Comparison of ENCODE assay signal across 20 cellular contexts in genomic region chr2:187208199-187208785, GRCh38.
"Had no signal": no experiment of that assay in that cellular context is flagged by ENCODE, and none has a peak within 500 bp of the region (broad histone marks: within the 10 kb centered on the region; RNA-seq: fewer than 3 reads in every experiment).

No MANE protein-coding gene starts in this region.

- H3K4me1 Mint-ChIP-seq: activated naive CD4-positive, alpha-beta T cell treated with anti-CD3 and anti-CD28 coated beads, Interleukin-2, amount 50 U/mL, for 24 hours; naive thymus-derived CD8-positive, alpha-beta T cell had no signal

- H3K4me1 ChIP-seq: left lung, pancreas, testis, upper lobe of left lung had no signal

- ATAC-seq: left lung; naive thymus-derived CD8-positive, alpha-beta T cell; pancreas; right cardiac atrium had no signal

- H3K36me3 Mint-ChIP-seq: activated naive CD4-positive, alpha-beta T cell treated with anti-CD3 and anti-CD28 coated beads, Interleukin-2, amount 50 U/mL, for 24 hours; naive thymus-derived CD8-positive, alpha-beta T cell had no signal

- H3K27me3 Mint-ChIP-seq: activated naive CD4-positive, alpha-beta T cell treated with anti-CD3 and anti-CD28 coated beads, Interleukin-2, amount 50 U/mL, for 24 hours; dendritic cell treated with granulocyte-macrophage colony-stimulating factor and Interleukin-4, amounts not matched to agents 40 ng/mL and 50 ng/mL, for 4 days had no signal

- H3K27me3 ChIP-seq: brain microvascular endothelial cell, left lung, neutrophil, pancreas, testis, upper lobe of left lung had no signal

- H3K36me3 ChIP-seq: brain microvascular endothelial cell, left lung, neutrophil, pancreas, upper lobe of left lung had no signal

- H3K9me3 ChIP-seq: neutrophil, pancreas, testis, upper lobe of left lung had no signal

- H3K9me3 Mint-ChIP-seq: activated naive CD4-positive, alpha-beta T cell treated with anti-CD3 and anti-CD28 coated beads, Interleukin-2, amount 50 U/mL, for 24 hours had no signal

- H3K27ac ChIP-seq: brain microvascular endothelial cell, left lung, neutrophil, pancreas, testis, upper lobe of left lung had no signal

- DNase-seq: activated CD4-positive, alpha-beta T cell treated with anti-CD3 and anti-CD28 coated beads for 1 hour; activated CD4-positive, alpha-beta T cell treated with anti-CD3 and anti-CD28 coated beads, Interleukin-2, amount 50 U/mL, for 1 hour; activated gamma-delta T cell treated with Interleukin-2 at 50 U/mL for 16 hours; activated T-cell treated with anti-CD3 and anti-CD28 coated beads, Interleukin-2, amount 50 U/mL, for 1 hour; anterior cingulate cortex; brain microvascular endothelial cell; caudate nucleus; effector CD8-positive, alpha-beta T cell; foreskin melanocyte; naive thymus-derived CD8-positive, alpha-beta T cell; right cardiac atrium; stimulated activated CD4-positive, alpha-beta T cell treated with anti-CD3 and anti-CD28 coated beads, Interleukin-12 subunit alpha, Interleukin-12 subunit beta, amount 100 ng/mL, for 4 hours; T-helper 1 cell; testis had no signal

- H3K4me3 Mint-ChIP-seq: activated naive CD4-positive, alpha-beta T cell treated with anti-CD3 and anti-CD28 coated beads, Interleukin-2, amount 50 U/mL, for 24 hours; dendritic cell treated with granulocyte-macrophage colony-stimulating factor and Interleukin-4, amounts not matched to agents 40 ng/mL and 50 ng/mL, for 4 days; naive thymus-derived CD8-positive, alpha-beta T cell had no signal

- H3K27ac Mint-ChIP-seq: activated naive CD4-positive, alpha-beta T cell treated with anti-CD3 and anti-CD28 coated beads, Interleukin-2, amount 50 U/mL, for 24 hours; dendritic cell treated with granulocyte-macrophage colony-stimulating factor and Interleukin-4, amounts not matched to agents 40 ng/mL and 50 ng/mL, for 4 days; naive thymus-derived CD8-positive, alpha-beta T cell had no signal

- H3K4me3 ChIP-seq: left lung, pancreas, testis, upper lobe of left lung had no signal
